Comparison of ENCODE assay signal across 18 cellular contexts in genomic region chr5:179825655-179826182, GRCh38. TPM values are rescaled to one million over a fixed set of nuclear protein-coding genes. Genes with fewer than 3 reads are reported as not detected.
A peak's percentile ranks its signal among the peaks of the same experiment; 100 is the strongest.
DNase-seq lines count a peak whose midpoint lies in the region; ATAC-seq, FAIRE-seq and TF ChIP-seq lines count a peak whose summit lies in the region.
"Had no signal": no experiment of that assay in that cellular context is flagged by ENCODE, and none has a peak within 500 bp of the region (broad histone marks: within the 10 kb centered on the region; RNA-seq: fewer than 3 reads in every experiment).

No MANE protein-coding gene starts in this region.

- POLR2A ChIA-PET in HepG2 (lab: Yijun Ruan, JAX): interaction anchor here (0.7 to 2.9 kb wide), 18 partner anchors 8 to 204 kb away, joined by 3 to 13 read pairs (median 4); partner anchors contain the start of genes CBY3 and HNRNPH1

- H3K27me3 Mint-ChIP-seq in type B pancreatic cell: no peaks in the 10 kb centered on the region

- H2AFZ ChIP-seq in HepG2 (ENCODE audit: low read length): no peak overlapping the region

- ATAC-seq in right cardiac atrium: no peak
- ATAC-seq in heart left ventricle: no peak
- peak; percentile 81 for ATAC-seq in HepG2
- no peak for ATAC-seq in sciatic nerve
- no peak for ATAC-seq in GM19452 (IDR thresholded peaks at IDR 0.05; ENCODE audit: unreplicated experiment)
- ATAC-seq: activated CD4-positive, CD25-positive, alpha-beta regulatory T cell treated with anti-CD3 and anti-CD28 coated beads, Interleukin-2, amount 50 U/mL, for 24 hours had no signal

- peak overlapping the region; percentile 75 for H3K4me2 ChIP-seq in HepG2 (ENCODE audit: low read depth, low read length)
- H3K4me2 ChIP-seq: BLaER1 had no signal

- 71% methylated on average over 13 of the region's 13 CpGs for WGBS in right cardiac atrium
- WGBS in heart left ventricle, 4 donors: 60 to 72% (median 69%) methylated on average over 13 of the region's 13 CpGs
- 22% methylated on average over 12 of the region's 13 CpGs for WGBS in HepG2 (ENCODE audit: low lambda C conversion rate)

- FAIRE-seq in HepG2 (lab: Jason Lieb, UNC) (peak; percentile 94), RCC 7860 (lab: Jason Lieb, UNC) (no peak)

- in situ Hi-C loops in HepG2 (cut with HindIII; ENCODE audit: extremely low pct_ligation_motif_present, low pct_unique_long_range_greater_than_20kb): no loop called here

- H3K27me3 ChIP-seq in right cardiac atrium (ENCODE audit: control insufficient read depth, insufficient read depth): no peaks in the 10 kb centered on the region
- H3K27me3 ChIP-seq in heart left ventricle: no peaks in the 10 kb centered on the region
- H3K27me3 ChIP-seq in HepG2 (ENCODE audit: control insufficient read depth in 1 of 2, insufficient read depth in 2 of 2, low read length in 2 of 2): no peaks in the 10 kb centered on the region
- H3K27me3 ChIP-seq: BLaER1 had no signal

- TF ChIP-seq POLR2A in heart left ventricle (IDR thresholded peaks at IDR 0.05) (no peak), HepG2 (IDR thresholded peaks at IDR 0.05; ENCODE audit: insufficient read depth in 1 of 2, low read depth in 2 of 2, low read length in 2 of 2) (peak in 1 of 2 experiments; percentile 22; a peak in 2 of 4 replicates)

- intact Hi-C loops in right cardiac atrium (cut with DNase I): no loop called here
- intact Hi-C loops in heart left ventricle (cut with DNase I): loop anchor here in 1 of 10 donors (10.0 kb wide), 1 partner anchor 201 kb away; the partner anchor contains the start of gene HNRNPH1
- intact Hi-C loops in HepG2 (cut with micrococcal nuclease; ENCODE audit: unreplicated experiment): loop anchor here (1.0 to 2.0 kb wide), 2 partner anchors 21 to 62 kb away; no protein-coding TSS in a partner anchor
- intact Hi-C loops in sciatic nerve (cut with DNase I): no loop called here

- CTCF ChIA-PET in HepG2 (lab: Yijun Ruan, JAX; ENCODE audit: low intra/inter-chr PET ratio, low total read pairs): interaction anchor here (0.6 to 1.4 kb wide), 2 partner anchors 24 to 63 kb away, joined by 3 read pairs; no protein-coding TSS in a partner anchor

- peak; percentile 56; the same call in 1 of the 2 replicates for TF ChIP-seq RAD21 in HepG2 (CRISPR knock-in tag; IDR thresholded peaks at IDR 0.05)

- H3K27ac Mint-ChIP-seq in type B pancreatic cell: peak overlapping the region; percentile 44

- peaks cover 15% of the 10 kb centered on the region for H3K4me1 Mint-ChIP-seq in type B pancreatic cell (ENCODE audit: unreplicated experiment)

- H4K20me1 ChIP-seq in HepG2 (ENCODE audit: insufficient read depth, low read length): peaks cover 54% of the 10 kb centered on the region

- DNase-seq in right cardiac atrium (peak in 2 of 3 donors; percentile 21 to 33), heart left ventricle (no peak), HepG2 (ENCODE audit: low spot score) (peak; percentile 93), type B pancreatic cell (ENCODE audit: extremely low spot score, unreplicated experiment) (no peak), RCC 7860 (ENCODE audit: low spot score) (no peak), sciatic nerve (ENCODE audit: low spot score) (no peak)
- DNase-seq: activated T-cell treated with anti-CD3 and anti-CD28 coated beads, Interleukin-2, amount 50 U/mL, for 48 hours; aorta; effector CD4-positive, alpha-beta T cell; NCI-H2107; stimulated activated CD4-positive, alpha-beta T cell treated with anti-CD3 and anti-CD28 coated beads, Interleukin-4, amount 100 ng/mL, for 1 hour; stimulated activated naive CD4-positive, alpha-beta T cell had no signal

- peaks cover 41% of the 10 kb centered on the region for H3K36me3 Mint-ChIP-seq in type B pancreatic cell

- peaks cover 10% of the 10 kb centered on the region for H3K4me1 ChIP-seq in right cardiac atrium (ENCODE audit: control insufficient read depth, insufficient read depth, low read length)
- H3K4me1 ChIP-seq in heart left ventricle: peaks cover 16 to 65% (median 55%) of the 10 kb centered on the region in 12 donors
- peaks cover 78% of the 10 kb centered on the region for H3K4me1 ChIP-seq in HepG2 (ENCODE audit: insufficient read depth, low read length)

- H3K9me3 Mint-ChIP-seq in type B pancreatic cell: no peaks in the 10 kb centered on the region

- H3K36me3 ChIP-seq in heart left ventricle: peaks cover 0 to 89% (median 83%) of the 10 kb centered on the region in 9 donors
- H3K36me3 ChIP-seq in HepG2 (replicated peaks in 1 of 2; ENCODE audit: control insufficient read depth in 1 of 2, insufficient read depth in 2 of 2, low read length in 2 of 2): peaks cover 32 to 60% of the 10 kb centered on the region in 2 experiments

- H3K27ac ChIP-seq in right cardiac atrium (ENCODE audit: low read length) (no peak overlapping the region), heart left ventricle (no peak overlapping the region), VCaP (no peak overlapping the region), HepG2 (ENCODE audit: extremely low read length, insufficient read depth, low read length) (peak overlapping the region; percentile 62)
- H3K27ac ChIP-seq: BLaER1, HL-60 had no signal

- H3K4me3 ChIP-seq in right cardiac atrium (ENCODE audit: low read length): no peak overlapping the region
- H3K4me3 ChIP-seq in heart left ventricle: no peak overlapping the region
- peak overlapping the region in 1 of 3 experiments; percentile 50; a peak in 2 of 6 replicates for H3K4me3 ChIP-seq in HepG2 (replicated peaks in 1 of 3; ENCODE audit: insufficient read depth in 1 of 3, low read depth in 2 of 3, low read length in 3 of 3)
- H3K4me3 ChIP-seq: BLaER1 had no signal

- peaks cover 46% of the 10 kb centered on the region for H3K79me2 ChIP-seq in HepG2 (ENCODE audit: insufficient read depth, low read length)

- no TSS peak for BruUV-seq in HepG2 (replicated peaks; lab: Mats Ljungman, UMichigan)

- TF ChIP-seq EP300 in HepG2 (IDR thresholded peaks at IDR 0.05; ENCODE audit: low read depth in 2 of 2, low read length in 2 of 2) (no peak; a peak in 1 of 4 replicates), HepG2 (CRISPR knock-in tag; IDR thresholded peaks at IDR 0.05; ENCODE audit: borderline replicate concordance) (no peak)

- TF ChIP-seq CTCF in heart left ventricle (IDR thresholded peaks at IDR 0.05) (peak in 1 of 12 donors; percentile 10), VCaP (conservative IDR thresholded peaks at IDR 0.05) (0 out of 2 replicates have a peak, but pooled peaks have one; percentile 19), HepG2 (CRISPR knock-in tag; IDR thresholded peaks at IDR 0.05) (peak; percentile 67), type B pancreatic cell (conservative IDR thresholded peaks at IDR 0.05) (no peak)

- H3K9me3 ChIP-seq in right cardiac atrium (ENCODE audit: control insufficient read depth, low read length): no peaks in the 10 kb centered on the region
- H3K9me3 ChIP-seq in heart left ventricle: no peaks in the 10 kb centered on the region
- no peaks in the 10 kb centered on the region for H3K9me3 ChIP-seq in HepG2 (ENCODE audit: low read length)

- H3K4me3 Mint-ChIP-seq in type B pancreatic cell: no peak overlapping the region

- H3K9ac ChIP-seq in HepG2 (ENCODE audit: insufficient read depth, low read depth, low read length): peak overlapping the region; percentile 29; the same call in 1 of the 2 replicates
- H3K9ac ChIP-seq: BLaER1 had no signal

RNA-seq across cellular contexts. Expression of gene SQSTM1, which starts 5.0 kb away (rescaled TPM):
- total RNA-seq in right cardiac atrium (100 to 1,000 TPM; 307 to 406 (median 370) TPM), heart left ventricle (100 to 1,000 TPM; 266 to 747 (median 402) TPM), HepG2 (2016; rRNA removed; fragmentation: Illumina TruSeq; extraction: Trizol) (160 and 161 TPM in 2 replicates), type B pancreatic cell (ENCODE audit: low replicate concordance) (133 and 191 TPM in 2 replicates), sciatic nerve (365 TPM)
- polyA plus RNA-seq in right cardiac atrium (257 TPM), heart left ventricle (100 to 1,000 TPM; 177 to 266 TPM), HepG2 (2011; rRNA removed) (90.9 and 126 TPM in 2 replicates)
- total RNA-seq in HepG2 (2016; cell fraction: cytosol; rRNA removed; fragmentation: Illumina TruSeq; extraction: Trizol; ENCODE audit: low read depth): 45.2 and 49.8 TPM in 2 replicates
- 158 and 162 TPM in 2 replicates for total RNA-seq in HepG2 (2016; cell fraction: insoluble cytoplasmic fraction; rRNA removed; fragmentation: Illumina TruSeq; extraction: Trizol)
- 63.1 and 66.1 TPM in 2 replicates for total RNA-seq in HepG2 (2016; cell fraction: membrane; rRNA removed; fragmentation: Illumina TruSeq; extraction: Trizol)
- total RNA-seq in HepG2 (2016; cell fraction: nucleus; rRNA removed; fragmentation: Illumina TruSeq; extraction: Trizol): 98.3 and 116 TPM in 2 replicates
- polyA plus RNA-seq in HepG2 (2011; cell fraction: cytosol; rRNA removed): 81.2 and 85.2 TPM in 2 replicates
- polyA plus RNA-seq in HepG2 (2011; cell fraction: nucleus; rRNA removed): 240 and 268 TPM in 2 replicates
- 80.8 and 157 TPM in 2 replicates for polyA plus RNA-seq in HepG2 (2012)
- 43.0 and 45.0 TPM in 2 replicates for polyA plus RNA-seq in HepG2 (2016; cell fraction: cytosol; fragmentation: Illumina TruSeq; extraction: Trizol; ENCODE audit: low read depth)
- polyA plus RNA-seq in HepG2 (2016; cell fraction: insoluble cytoplasmic fraction; fragmentation: Illumina TruSeq; extraction: Trizol; ENCODE audit: low read depth): 179 and 191 TPM in 2 replicates
- 48.5 and 49.4 TPM in 2 replicates for polyA plus RNA-seq in HepG2 (2016; cell fraction: membrane; fragmentation: Illumina TruSeq; extraction: Trizol; ENCODE audit: low read depth)
- polyA plus RNA-seq in HepG2 (2016; cell fraction: nucleus; fragmentation: Illumina TruSeq; extraction: Trizol; ENCODE audit: insufficient read depth, low read depth): 190 and 194 TPM in 2 replicates
- polyA minus RNA-seq in HepG2 (2011; rRNA and poly(A)+ RNA removed; ENCODE audit: low replicate concordance): 245 and 268 TPM in 2 replicates
- polyA minus RNA-seq in HepG2 (2011; cell fraction: cytosol; rRNA and poly(A)+ RNA removed): 106 and 114 TPM in 2 replicates
- polyA minus RNA-seq in HepG2 (2011; cell fraction: nucleus; rRNA and poly(A)+ RNA removed): 238 and 284 TPM in 2 replicates

RNA-seq across cellular contexts. Expression of gene MGAT4B, which starts 19.1 kb away (rescaled TPM):
- total RNA-seq in right cardiac atrium (10 to 100 TPM; 71.8 to 82.2 (median 80.9) TPM), heart left ventricle (100 to 1,000 TPM in 6 of 9 donors, 10 to 100 TPM in 3; 84.2 to 209 (median 112) TPM), HepG2 (2016; rRNA removed; fragmentation: Illumina TruSeq; extraction: Trizol) (69.2 and 93.5 TPM in 2 replicates), type B pancreatic cell (ENCODE audit: low replicate concordance) (169 and 211 TPM in 2 replicates), sciatic nerve (71.7 TPM)
- polyA plus RNA-seq in right cardiac atrium (56.7 TPM), heart left ventricle (10 to 100 TPM; 49.6 to 89.7 TPM), HepG2 (2011; rRNA removed) (130 and 170 TPM in 2 replicates)
- total RNA-seq in HepG2 (2016; cell fraction: cytosol; rRNA removed; fragmentation: Illumina TruSeq; extraction: Trizol; ENCODE audit: low read depth): 62.1 and 64.9 TPM in 2 replicates
- total RNA-seq in HepG2 (2016; cell fraction: insoluble cytoplasmic fraction; rRNA removed; fragmentation: Illumina TruSeq; extraction: Trizol): 62.4 and 88.8 TPM in 2 replicates
- total RNA-seq in HepG2 (2016; cell fraction: membrane; rRNA removed; fragmentation: Illumina TruSeq; extraction: Trizol): 158 and 164 TPM in 2 replicates
- total RNA-seq in HepG2 (2016; cell fraction: nucleus; rRNA removed; fragmentation: Illumina TruSeq; extraction: Trizol): 79.6 and 99.8 TPM in 2 replicates
- 134 and 140 TPM in 2 replicates for polyA plus RNA-seq in HepG2 (2011; cell fraction: cytosol; rRNA removed)
- polyA plus RNA-seq in HepG2 (2011; cell fraction: nucleus; rRNA removed): 514 and 596 TPM in 2 replicates
- 117 and 181 TPM in 2 replicates for polyA plus RNA-seq in HepG2 (2012)
- 82.9 and 88.8 TPM in 2 replicates for polyA plus RNA-seq in HepG2 (2016; cell fraction: cytosol; fragmentation: Illumina TruSeq; extraction: Trizol; ENCODE audit: low read depth)
- 78.6 and 97.2 TPM in 2 replicates for polyA plus RNA-seq in HepG2 (2016; cell fraction: insoluble cytoplasmic fraction; fragmentation: Illumina TruSeq; extraction: Trizol; ENCODE audit: low read depth)
- 156 and 172 TPM in 2 replicates for polyA plus RNA-seq in HepG2 (2016; cell fraction: membrane; fragmentation: Illumina TruSeq; extraction: Trizol; ENCODE audit: low read depth)
- 171 and 174 TPM in 2 replicates for polyA plus RNA-seq in HepG2 (2016; cell fraction: nucleus; fragmentation: Illumina TruSeq; extraction: Trizol; ENCODE audit: insufficient read depth, low read depth)
- 166 and 188 TPM in 2 replicates for polyA minus RNA-seq in HepG2 (2011; rRNA and poly(A)+ RNA removed; ENCODE audit: low replicate concordance)
- 100 and 102 TPM in 2 replicates for polyA minus RNA-seq in HepG2 (2011; cell fraction: cytosol; rRNA and poly(A)+ RNA removed)
- polyA minus RNA-seq in HepG2 (2011; cell fraction: nucleus; rRNA and poly(A)+ RNA removed): 118 and 140 TPM in 2 replicates

RNA-seq across cellular contexts. Expression of gene LTC4S, which starts 31.9 kb away (rescaled TPM):
- 10 to 100 TPM; 17.3 to 24.3 (median 22.6) TPM for total RNA-seq in right cardiac atrium
- polyA plus RNA-seq in right cardiac atrium: 18.6 TPM
- 10 to 100 TPM in 4 of 9 donors, 1 to 10 TPM in 5; 4.5 to 16.7 (median 9.5) TPM for total RNA-seq in heart left ventricle
- polyA plus RNA-seq in heart left ventricle: 10 to 100 TPM in 1 of 2 donors, 1 to 10 TPM in 1; 3.3 to 13.8 TPM
- total RNA-seq in HepG2 (2016; rRNA removed; fragmentation: Illumina TruSeq; extraction: Trizol): 0.35 TPM in 1 of 2 replicates, not detected in the other
- not detected in 2 replicates for total RNA-seq in HepG2 (2016; cell fraction: cytosol; rRNA removed; fragmentation: Illumina TruSeq; extraction: Trizol; ENCODE audit: low read depth)
- total RNA-seq in HepG2 (2016; cell fraction: insoluble cytoplasmic fraction; rRNA removed; fragmentation: Illumina TruSeq; extraction: Trizol): 0.30 TPM in 1 of 2 replicates, not detected in the other
- total RNA-seq in HepG2 (2016; cell fraction: membrane; rRNA removed; fragmentation: Illumina TruSeq; extraction: Trizol): not detected in 2 replicates
- total RNA-seq in HepG2 (2016; cell fraction: nucleus; rRNA removed; fragmentation: Illumina TruSeq; extraction: Trizol): 0.56 TPM in 1 of 2 replicates, not detected in the other
- not detected in 2 replicates for polyA plus RNA-seq in HepG2 (2011; rRNA removed)
- polyA plus RNA-seq in HepG2 (2011; cell fraction: cytosol; rRNA removed): not detected in 2 replicates
- polyA plus RNA-seq in HepG2 (2011; cell fraction: nucleus; rRNA removed): 0.78 and 0.82 TPM in 2 replicates
- polyA plus RNA-seq in HepG2 (2012): not detected in 2 replicates
- polyA plus RNA-seq in HepG2 (2016; cell fraction: cytosol; fragmentation: Illumina TruSeq; extraction: Trizol; ENCODE audit: low read depth): not detected in 2 replicates
- polyA plus RNA-seq in HepG2 (2016; cell fraction: insoluble cytoplasmic fraction; fragmentation: Illumina TruSeq; extraction: Trizol; ENCODE audit: low read depth): not detected in 2 replicates
- not detected in 2 replicates for polyA plus RNA-seq in HepG2 (2016; cell fraction: membrane; fragmentation: Illumina TruSeq; extraction: Trizol; ENCODE audit: low read depth)
- polyA plus RNA-seq in HepG2 (2016; cell fraction: nucleus; fragmentation: Illumina TruSeq; extraction: Trizol; ENCODE audit: insufficient read depth, low read depth): 0.91 and 1.1 TPM in 2 replicates
- 0.44 and 0.47 TPM in 2 replicates for polyA minus RNA-seq in HepG2 (2011; rRNA and poly(A)+ RNA removed; ENCODE audit: low replicate concordance)
- polyA minus RNA-seq in HepG2 (2011; cell fraction: cytosol; rRNA and poly(A)+ RNA removed): not detected in 2 replicates
- polyA minus RNA-seq in HepG2 (2011; cell fraction: nucleus; rRNA and poly(A)+ RNA removed): not detected in 2 replicates
- 4.0 and 6.5 TPM in 2 replicates for total RNA-seq in type B pancreatic cell (ENCODE audit: low replicate concordance)
- total RNA-seq in sciatic nerve: 21.7 TPM
- total RNA-seq: H4 had no signal

RNA-seq across cellular contexts. Expression of gene MRNIP, which starts 32.9 kb away (rescaled TPM):
- 10 to 100 TPM; 12.3 to 20.1 (median 16.4) TPM for total RNA-seq in right cardiac atrium
- 20.5 TPM for polyA plus RNA-seq in right cardiac atrium
- total RNA-seq in heart left ventricle: 10 to 100 TPM in 6 of 9 donors, 1 to 10 TPM in 3; 8.5 to 14.4 (median 12.3) TPM
- 10 to 100 TPM; 10.4 to 24.1 TPM for polyA plus RNA-seq in heart left ventricle
- 11.3 and 15.5 TPM in 2 replicates for total RNA-seq in HepG2 (2016; rRNA removed; fragmentation: Illumina TruSeq; extraction: Trizol)
- 5.8 and 6.9 TPM in 2 replicates for total RNA-seq in HepG2 (2016; cell fraction: cytosol; rRNA removed; fragmentation: Illumina TruSeq; extraction: Trizol; ENCODE audit: low read depth)
- 9.7 and 18.4 TPM in 2 replicates for total RNA-seq in HepG2 (2016; cell fraction: insoluble cytoplasmic fraction; rRNA removed; fragmentation: Illumina TruSeq; extraction: Trizol)
- 4.5 and 5.1 TPM in 2 replicates for total RNA-seq in HepG2 (2016; cell fraction: membrane; rRNA removed; fragmentation: Illumina TruSeq; extraction: Trizol)
- 22.2 and 24.1 TPM in 2 replicates for total RNA-seq in HepG2 (2016; cell fraction: nucleus; rRNA removed; fragmentation: Illumina TruSeq; extraction: Trizol)
- polyA plus RNA-seq in HepG2 (2011; rRNA removed): 32.6 and 34.1 TPM in 2 replicates
- polyA plus RNA-seq in HepG2 (2011; cell fraction: cytosol; rRNA removed): 7.9 and 9.8 TPM in 2 replicates
- polyA plus RNA-seq in HepG2 (2011; cell fraction: nucleus; rRNA removed): 162 and 171 TPM in 2 replicates
- 19.0 and 22.7 TPM in 2 replicates for polyA plus RNA-seq in HepG2 (2012)
- 1.4 and 1.7 TPM in 2 replicates for polyA plus RNA-seq in HepG2 (2016; cell fraction: cytosol; fragmentation: Illumina TruSeq; extraction: Trizol; ENCODE audit: low read depth)
- polyA plus RNA-seq in HepG2 (2016; cell fraction: insoluble cytoplasmic fraction; fragmentation: Illumina TruSeq; extraction: Trizol; ENCODE audit: low read depth): 8.1 and 8.4 TPM in 2 replicates
- polyA plus RNA-seq in HepG2 (2016; cell fraction: membrane; fragmentation: Illumina TruSeq; extraction: Trizol; ENCODE audit: low read depth): 2.1 and 3.0 TPM in 2 replicates
- 78.5 and 90.7 TPM in 2 replicates for polyA plus RNA-seq in HepG2 (2016; cell fraction: nucleus; fragmentation: Illumina TruSeq; extraction: Trizol; ENCODE audit: insufficient read depth, low read depth)
- 16.4 and 18.6 TPM in 2 replicates for polyA minus RNA-seq in HepG2 (2011; rRNA and poly(A)+ RNA removed; ENCODE audit: low replicate concordance)
- 2.5 and 4.4 TPM in 2 replicates for polyA minus RNA-seq in HepG2 (2011; cell fraction: cytosol; rRNA and poly(A)+ RNA removed)
- 31.4 and 38.0 TPM in 2 replicates for polyA minus RNA-seq in HepG2 (2011; cell fraction: nucleus; rRNA and poly(A)+ RNA removed)
- 31.1 and 47.6 TPM in 2 replicates for total RNA-seq in type B pancreatic cell (ENCODE audit: low replicate concordance)
- total RNA-seq in sciatic nerve: 54.4 TPM

Comparison
In these comparisons a context has a peak if more than half of its experiments do, and no peak if none do; other contexts are left out.
1. DNase-seq: peak in right cardiac atrium (2 of 3) and HepG2 (single experiment); none in heart left ventricle (0 of 5), type B pancreatic cell (single experiment), RCC 7860 (single experiment) and sciatic nerve (single experiment).